In genomic region chr1:62407398-62408009, GRCh38 we compare ENCODE assay signal across 8 cellular contexts. TPM values are rescaled to one million over a fixed set of nuclear protein-coding genes. Genes with fewer than 3 reads are reported as not detected.
DNase-seq lines count a peak whose midpoint lies in the region; ATAC-seq, FAIRE-seq and TF ChIP-seq lines count a peak whose summit lies in the region.

No MANE protein-coding gene starts in this region.

- POLR2A ChIA-PET in A549 (lab: Yijun Ruan, JAX) = no interaction called here
- POLR2A ChIA-PET in naive thymus-derived CD4-positive, alpha-beta T cell (lab: Charles Lee) = no interaction called here

- no peaks in the 10 kb centered on the region for H3K27me3 ChIP-seq in naive thymus-derived CD4-positive, alpha-beta T cell (ENCODE audit: control insufficient read depth in 2 of 2, insufficient read depth in 2 of 2, low read length in 2 of 2)

- peak overlapping the region in 1 of 9 donors; percentile 1 for H3K27ac Mint-ChIP-seq in naive thymus-derived CD4-positive, alpha-beta T cell
- H3K27ac Mint-ChIP-seq in activated CD8-positive, alpha-beta memory T cell treated with anti-CD3 and anti-CD28 coated beads, Interleukin-2, amount 10 ng/mL, durations not matched to agents 7 days and 5 days = no peak overlapping the region

- ATAC-seq in A549 (peak; percentile 50 to 80; a peak in 4 of 6 replicates), HG03095 (IDR thresholded peaks at IDR 0.05; ENCODE audit: unreplicated experiment) (no peak)
- ATAC-seq in naive thymus-derived CD4-positive, alpha-beta T cell = peak; percentile 70
- no peak for ATAC-seq in activated CD8-positive, alpha-beta memory T cell treated with anti-CD3 and anti-CD28 coated beads, Interleukin-2, amount 10 ng/mL, durations not matched to agents 7 days and 5 days

- no peak overlapping the region for H3K4me2 ChIP-seq in A549

- peak; percentile 87 to 90 for TF ChIP-seq RAD21 in A549 (conservative IDR thresholded peaks at IDR 0.05 in 1 of 2, IDR thresholded peaks at IDR 0.05 in 1 of 2)

- H3K9me3 ChIP-seq in A549 = no peaks in the 10 kb centered on the region
- no peaks in the 10 kb centered on the region for H3K9me3 ChIP-seq in naive thymus-derived CD4-positive, alpha-beta T cell (ENCODE audit: control insufficient read depth in 2 of 3, low read length in 3 of 3)

- intact Hi-C loops in naive thymus-derived CD4-positive, alpha-beta T cell (cut with micrococcal nuclease) = loop anchor here (1.0 kb wide), 4 partner anchors 135 to 339 kb away; no protein-coding TSS in a partner anchor

- no peaks in the 10 kb centered on the region for H3K9me3 Mint-ChIP-seq in naive thymus-derived CD4-positive, alpha-beta T cell
- H3K9me3 Mint-ChIP-seq in activated CD8-positive, alpha-beta memory T cell treated with anti-CD3 and anti-CD28 coated beads, Interleukin-2, amount 10 ng/mL, durations not matched to agents 7 days and 5 days (ENCODE audit: low read depth) = no peaks in the 10 kb centered on the region

- no peaks in the 10 kb centered on the region for H3K4me1 Mint-ChIP-seq in naive thymus-derived CD4-positive, alpha-beta T cell
- no peaks in the 10 kb centered on the region for H3K4me1 Mint-ChIP-seq in activated CD8-positive, alpha-beta memory T cell treated with anti-CD3 and anti-CD28 coated beads, Interleukin-2, amount 10 ng/mL, durations not matched to agents 7 days and 5 days

- FAIRE-seq in A549 (lab: Jason Lieb, UNC) = no peak

- H3K4me3 ChIP-seq in A549 (no peak overlapping the region), LNCaP clone FGC (ENCODE audit: low read depth, low read length) (no peak overlapping the region), epithelial cell of esophagus (ENCODE audit: low read length) (no peak overlapping the region)
- H3K4me3 ChIP-seq in naive thymus-derived CD4-positive, alpha-beta T cell (ENCODE audit: low read length) = no peak overlapping the region

- peaks cover 0 to 6% (median 0%) of the 10 kb centered on the region in 5 donors for H3K27me3 Mint-ChIP-seq in naive thymus-derived CD4-positive, alpha-beta T cell
- no peaks in the 10 kb centered on the region for H3K27me3 Mint-ChIP-seq in activated CD8-positive, alpha-beta memory T cell treated with anti-CD3 and anti-CD28 coated beads, Interleukin-2, amount 10 ng/mL, durations not matched to agents 7 days and 5 days

- H3K27ac ChIP-seq in A549 = no peak overlapping the region
- no peak overlapping the region for H3K27ac ChIP-seq in naive thymus-derived CD4-positive, alpha-beta T cell (ENCODE audit: low read depth, low read length)

- DNase-seq in A549 (ENCODE audit: low read depth in 1 of 2, low spot score in 1 of 2) = peak; percentile 18 to 46
- DNase-seq in GDM1 (lab: John Stamatoyannopoulos, UW) = peak; percentile 5
- DNase-seq in LNCaP clone FGC (ENCODE audit: low read depth) = no peak
- DNase-seq in RKO (ENCODE audit: low spot score) = peak; percentile 64
- DNase-seq in epithelial cell of esophagus (ENCODE audit: low read depth) = peak; percentile 68
- DNase-seq in naive thymus-derived CD4-positive, alpha-beta T cell = peak in 6 of 9 donors; percentile 30 to 64 (median 50)
- no peak for DNase-seq in activated CD8-positive, alpha-beta memory T cell treated with anti-CD3 and anti-CD28 coated beads, Interleukin-2, amount 10 ng/mL, durations not matched to agents 7 days and 5 days

- H3K4me1 ChIP-seq in A549 = no peaks in the 10 kb centered on the region
- no peaks in the 10 kb centered on the region for H3K4me1 ChIP-seq in naive thymus-derived CD4-positive, alpha-beta T cell (ENCODE audit: control insufficient read depth in 2 of 2, insufficient read depth in 2 of 2, low read length in 2 of 2)

- TF ChIP-seq EP300 in A549 (IDR thresholded peaks at IDR 0.05) = no peak

- WGBS in A549 (ENCODE audit: missing lambda C conversion rate) = 43% methylated on average over 12 of the region's 12 CpGs

- CTCF ChIA-PET in A549 (lab: Yijun Ruan, JAX) = interaction anchor here (0.6 to 9.5 kb wide), 29 partner anchors 10 to 1448 kb away, joined by 3 to 141 read pairs (median 3); no protein-coding TSS in a partner anchor
- CTCF ChIA-PET in naive thymus-derived CD4-positive, alpha-beta T cell (lab: Charles Lee) = interaction anchor here (0.6 to 7.8 kb wide), 8 partner anchors 10 to 235 kb away, joined by 3 to 67 read pairs (median 4); no protein-coding TSS in a partner anchor
- CTCF ChIA-PET in activated CD8-positive, alpha-beta memory T cell treated with anti-CD3 and anti-CD28 coated beads, Interleukin-2, amount 10 ng/mL, durations not matched to agents 7 days and 5 days (lab: Charles Lee) = interaction anchor here (0.6 to 5.4 kb wide), 6 partner anchors 9 to 339 kb away, joined by 3 to 38 read pairs (median 3); no protein-coding TSS in a partner anchor

- no peaks in the 10 kb centered on the region for H3K36me3 Mint-ChIP-seq in naive thymus-derived CD4-positive, alpha-beta T cell
- H3K36me3 Mint-ChIP-seq in activated CD8-positive, alpha-beta memory T cell treated with anti-CD3 and anti-CD28 coated beads, Interleukin-2, amount 10 ng/mL, durations not matched to agents 7 days and 5 days = no peaks in the 10 kb centered on the region

- TF ChIP-seq CTCF in A549 (IDR thresholded peaks at IDR 0.05) (peak; percentile 80), LNCaP clone FGC (IDR thresholded peaks at IDR 0.05; ENCODE audit: control insufficient read depth, extremely low read depth, insufficient read depth) (peak; percentile 69), epithelial cell of esophagus (IDR thresholded peaks at IDR 0.05; ENCODE audit: insufficient read depth, low read depth, low read length, missing control alignments) (peak; percentile 65)

- no peak for TF ChIP-seq POLR2A in A549 (IDR thresholded peaks at IDR 0.05; ENCODE audit: low read length)

- no peaks in the 10 kb centered on the region for H3K36me3 ChIP-seq in naive thymus-derived CD4-positive, alpha-beta T cell (ENCODE audit: control insufficient read depth in 2 of 3, insufficient read depth in 3 of 3, low read length in 3 of 3)

- H3K4me3 Mint-ChIP-seq in naive thymus-derived CD4-positive, alpha-beta T cell = no peak overlapping the region
- H3K4me3 Mint-ChIP-seq in activated CD8-positive, alpha-beta memory T cell treated with anti-CD3 and anti-CD28 coated beads, Interleukin-2, amount 10 ng/mL, durations not matched to agents 7 days and 5 days = no peak overlapping the region

TF ChIP-seq in A549, 52 proteins besides CTCF, POLR2A, EP300 and RAD21:
- TF ChIP-seq SMC3 (IDR thresholded peaks at IDR 0.05) (peak; percentile 91), EHMT2 (IDR thresholded peaks at IDR 0.05; ENCODE audit: low read depth) (no peak)

RNA-seq across cellular contexts. Expression of gene USP1, which starts 29.3 kb away (rescaled TPM):
- polyA plus RNA-seq in A549 (2011; rRNA removed) (18.5 and 31.4 TPM in 2 replicates), A549 (2017; fragmentation: RNase III; extraction: RNeasy Plus Mini Kit Qiagen cat#74134 plus additional on column Dnase treatment) (23.5 to 26.4 TPM (median 24.8 TPM) in 3 replicates)
- 5.7 and 5.8 TPM in 2 replicates for polyA plus RNA-seq in A549 (2012; cell fraction: cytosol; rRNA removed)
- 3.8 and 6.0 TPM in 2 replicates for polyA plus RNA-seq in A549 (2012; cell fraction: nucleus; rRNA removed)
- polyA minus RNA-seq in A549 (2011; rRNA and poly(A)+ RNA removed) = 5.1 and 6.2 TPM in 2 replicates
- 10 to 100 TPM; 20.5 to 65.7 (median 38.8) TPM for total RNA-seq in naive thymus-derived CD4-positive, alpha-beta T cell
- 10 to 100 TPM; 25.3 to 34.7 TPM for polyA plus RNA-seq in naive thymus-derived CD4-positive, alpha-beta T cell
- 10 to 100 TPM; 76.2 to 84.7 TPM for total RNA-seq in activated CD8-positive, alpha-beta memory T cell treated with anti-CD3 and anti-CD28 coated beads, Interleukin-2, amount 10 ng/mL, durations not matched to agents 7 days and 5 days

Comparison
In these comparisons a context has a peak if more than half of its experiments do, and no peak if none do; other contexts are left out.
1. ATAC-seq: peak in A549 (2 of 2) and naive thymus-derived CD4-positive, alpha-beta T cell (single experiment); none in HG03095 (single experiment) and activated CD8-positive, alpha-beta memory T cell treated with anti-CD3 and anti-CD28 coated beads, Interleukin-2, amount 10 ng/mL, durations not matched to agents 7 days and 5 days (single experiment).
2. DNase-seq: peak in A549 (2 of 2), GDM1 (single experiment), RKO (single experiment), epithelial cell of esophagus (single experiment) and naive thymus-derived CD4-positive, alpha-beta T cell (6 of 9); none in LNCaP clone FGC (single experiment) and activated CD8-positive, alpha-beta memory T cell treated with anti-CD3 and anti-CD28 coated beads, Interleukin-2, amount 10 ng/mL, durations not matched to agents 7 days and 5 days (single experiment).
3. Peak in every context shown above with its lines, with median percentiles within 50 percentile points of each other: CTCF ChIP-seq.